ENCODE assay signal across 19 cellular contexts in the genomic region with DNA sequence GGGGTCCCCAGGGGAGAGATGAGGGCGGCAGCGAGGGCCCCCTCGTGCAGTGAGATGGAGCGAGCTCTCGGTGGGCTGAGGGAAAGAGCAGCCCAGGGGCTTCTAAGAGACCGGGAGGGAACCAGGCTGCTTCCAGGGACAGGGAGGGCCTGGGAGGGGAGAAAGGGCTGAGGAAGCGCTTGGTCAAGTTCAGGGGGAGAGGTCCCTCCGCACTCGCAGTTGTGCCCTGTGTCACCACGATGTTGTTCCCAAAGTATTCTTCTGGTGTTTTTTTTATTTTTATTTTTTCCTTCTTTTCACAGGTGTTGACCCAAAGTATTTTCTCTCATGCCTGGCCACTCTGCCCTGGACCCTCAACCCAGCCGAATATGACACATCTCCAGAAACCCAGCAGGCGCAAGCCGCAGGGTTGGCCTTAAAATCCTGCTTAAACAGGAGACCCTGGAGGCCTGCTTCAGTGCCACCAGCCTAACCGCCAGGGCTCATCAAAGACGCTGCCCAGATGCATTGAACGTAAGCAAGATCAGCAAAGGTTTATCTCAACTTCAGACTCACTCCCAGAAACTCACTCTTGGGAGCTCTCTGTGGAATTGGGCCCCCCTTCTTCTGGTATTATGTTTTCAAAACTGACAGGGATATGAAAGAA. TPM values are rescaled to one million over a fixed set of nuclear protein-coding genes. Genes with fewer than 3 reads are reported as not detected.
DNase-seq lines count a peak whose midpoint lies in the region; ATAC-seq and TF ChIP-seq lines count a peak whose summit lies in the region.
"Had no signal": no experiment of that assay in that cellular context is flagged by ENCODE, and none has a peak within 500 bp of the region (broad histone marks: within the 10 kb centered on the region; RNA-seq: fewer than 3 reads in every experiment).

No MANE protein-coding gene starts in this region.

- peaks cover 3% of the 10 kb centered on the region for H3K9me3 Mint-ChIP-seq in stimulated activated memory B cell treated with anti-CD40 and anti-IgM and Interleukin-4, amounts not matched to agents 10 μg/mL and 1 μg/mL and 100 μg/mL, for 72 hours
- H3K9me3 Mint-ChIP-seq: naive thymus-derived CD8-positive, alpha-beta T cell had no signal

- no peak overlapping the region for H3K4me3 Mint-ChIP-seq in stimulated activated memory B cell treated with anti-CD40 and anti-IgM and Interleukin-4, amounts not matched to agents 10 μg/mL and 1 μg/mL and 100 μg/mL, for 72 hours
- H3K4me3 Mint-ChIP-seq: naive thymus-derived CD8-positive, alpha-beta T cell had no signal

- POLR2A ChIA-PET in PC-9 (lab: Charles Lee; ENCODE audit: unreplicated experiment): no interaction called here

- no peaks in the 10 kb centered on the region for H3K9me3 ChIP-seq in PC-9 (ENCODE audit: insufficient read depth, low read depth)
- H3K9me3 ChIP-seq in iPS-15b (ENCODE audit: control insufficient read depth, insufficient read depth, low read length): no peaks in the 10 kb centered on the region
- H3K9me3 ChIP-seq: BLaER1 treated with 17β-estradiol and CSF1 and Interleukin-3, amounts not matched to agents 10 nM and 100 nM; left lung had no signal

- H3K9ac ChIP-seq in iPS-15b (ENCODE audit: low read depth, low read length): no peak overlapping the region

- no TSS peak for BruUV-seq in PC-9 (replicated peaks; lab: Mats Ljungman, UMichigan)

- H3K4me1 ChIP-seq in PC-9 (replicated peaks; ENCODE audit: insufficient read depth) (peaks cover 75% of the 10 kb centered on the region), iPS-15b (ENCODE audit: control insufficient read depth, insufficient read depth, low read length) (peaks cover 2% of the 10 kb centered on the region)

- H3K27ac ChIP-seq in PC-9: peak overlapping the region; percentile 30
- H3K27ac ChIP-seq: BLaER1 treated with 17β-estradiol and CSF1 and Interleukin-3, amounts not matched to agents 10 nM and 100 nM had no signal

- peaks cover 47% of the 10 kb centered on the region for H3K27me3 Mint-ChIP-seq in stimulated activated memory B cell treated with anti-CD40 and anti-IgM and Interleukin-4, amounts not matched to agents 10 μg/mL and 1 μg/mL and 100 μg/mL, for 72 hours

- DNase-seq in PC-9 (no peak), SKM-1 (lab: John Stamatoyannopoulos, UW; ENCODE audit: unreplicated experiment) (no peak), SW480 (ENCODE audit: low spot score) (no peak)
- DNase-seq: activated CD4-positive, CD25-positive, alpha-beta regulatory T cell; activated CD8-positive, alpha-beta memory T cell treated with anti-CD3 and anti-CD28 coated beads, Interleukin-2, amount 50 U/mL, for 4 hours; activated naive CD4-positive, alpha-beta T cell treated with anti-CD3 and anti-CD28 coated beads, Interleukin-2, amount 50 U/mL, for 16 hours; DMS79; NCI-H1417 treated with DMSO at 0.1 percent for 48 hours; stimulated activated CD4-positive, alpha-beta T cell treated with anti-CD3 and anti-CD28 coated beads, Interleukin-4, amount 100 ng/mL, for 1 hour had no signal

- no peaks in the 10 kb centered on the region for H3K36me3 Mint-ChIP-seq in stimulated activated memory B cell treated with anti-CD40 and anti-IgM and Interleukin-4, amounts not matched to agents 10 μg/mL and 1 μg/mL and 100 μg/mL, for 72 hours
- H3K36me3 Mint-ChIP-seq: naive thymus-derived CD8-positive, alpha-beta T cell had no signal

- peaks cover 95% of the 10 kb centered on the region for H3F3A ChIP-seq in PC-9 (ENCODE audit: insufficient read depth, low read depth)

- ATAC-seq in stimulated activated memory B cell treated with anti-CD40 and anti-IgM and Interleukin-4, amounts not matched to agents 10 μg/mL and 1 μg/mL and 100 μg/mL, for 72 hours: no peak
- ATAC-seq in HG03565 (IDR thresholded peaks at IDR 0.05; ENCODE audit: unreplicated experiment): no peak
- ATAC-seq: left lung; naive thymus-derived CD8-positive, alpha-beta T cell had no signal

- peaks cover 26% of the 10 kb centered on the region for H3K4me1 Mint-ChIP-seq in stimulated activated memory B cell treated with anti-CD40 and anti-IgM and Interleukin-4, amounts not matched to agents 10 μg/mL and 1 μg/mL and 100 μg/mL, for 72 hours

- intact Hi-C loops in PC-9 (cut with micrococcal nuclease; ENCODE audit: unreplicated experiment): no loop called here

- no peak for TF ChIP-seq CTCF in PC-9 (conservative IDR thresholded peaks at IDR 0.05)

- H4K20me1 ChIP-seq in PC-9 (ENCODE audit: insufficient read depth): 0 out of 2 replicates have a peak, but pooled peaks cover 19% of the 10 kb centered on the region

- CTCF ChIA-PET in PC-9 (lab: Charles Lee): interaction anchor here (0.5 to 1.9 kb wide), 3 partner anchors 12 to 520 kb away, joined by 3 to 83 read pairs (median 4); no protein-coding TSS in a partner anchor

- no peak overlapping the region for H2AFZ ChIP-seq in PC-9

- H3K36me3 ChIP-seq in PC-9 (ENCODE audit: low read depth) (peaks cover 17% of the 10 kb centered on the region), iPS-15b (ENCODE audit: control insufficient read depth, insufficient read depth, low read length) (peaks cover 2% of the 10 kb centered on the region)

- peaks cover 5% of the 10 kb centered on the region; the same call in 1 of the 2 replicates for H3K79me2 ChIP-seq in PC-9 (ENCODE audit: low read depth)

- H3K9me2 ChIP-seq in PC-9 (ENCODE audit: insufficient read depth): no peaks in the 10 kb centered on the region

- H3K4me2 ChIP-seq in PC-9: no peak overlapping the region

- H3K27me3 ChIP-seq in PC-9 (ENCODE audit: insufficient read depth, low read depth) (no peaks in the 10 kb centered on the region), iPS-15b (ENCODE audit: control insufficient read depth, insufficient read depth, low read length) (peaks cover 14% of the 10 kb centered on the region)
- H3K27me3 ChIP-seq: BLaER1 treated with 17β-estradiol and CSF1 and Interleukin-3, amounts not matched to agents 10 nM and 100 nM had no signal

- H3K4me3 ChIP-seq in PC-9: no peak overlapping the region
- H3K4me3 ChIP-seq in iPS-15b (ENCODE audit: low read depth, low read length): peak overlapping the region; percentile 51
- H3K4me3 ChIP-seq: BLaER1 treated with 17β-estradiol and CSF1 and Interleukin-3, amounts not matched to agents 10 nM and 100 nM had no signal

- H3K27ac Mint-ChIP-seq in stimulated activated memory B cell treated with anti-CD40 and anti-IgM and Interleukin-4, amounts not matched to agents 10 μg/mL and 1 μg/mL and 100 μg/mL, for 72 hours: peak overlapping the region; percentile 70
- H3K27ac Mint-ChIP-seq: naive thymus-derived CD8-positive, alpha-beta T cell had no signal

RNA-seq across cellular contexts. Expression of a gene that starts 16.2 kb away (rescaled TPM):
- 291 and 366 TPM in 2 replicates for total RNA-seq in PC-9 (2021)

RNA-seq across cellular contexts. Expression of a gene that starts 45.0 kb away (rescaled TPM):
- total RNA-seq in PC-9 (2021): 0.38 and 1.7 TPM in 2 replicates
- total RNA-seq: glomerular endothelial cell; naive thymus-derived CD8-positive, alpha-beta T cell had no signal

RNA-seq across cellular contexts. Expression of a gene that starts 55.5 kb away (rescaled TPM):
- total RNA-seq in PC-9 (2021): 0.52 and 0.78 TPM in 2 replicates
- total RNA-seq: glomerular endothelial cell; left lung; naive thymus-derived CD8-positive, alpha-beta T cell; NCI-H460; sciatic nerve; ureter had no signal
